8 cellular contexts compared by ENCODE assay signal in the genomic region with DNA sequence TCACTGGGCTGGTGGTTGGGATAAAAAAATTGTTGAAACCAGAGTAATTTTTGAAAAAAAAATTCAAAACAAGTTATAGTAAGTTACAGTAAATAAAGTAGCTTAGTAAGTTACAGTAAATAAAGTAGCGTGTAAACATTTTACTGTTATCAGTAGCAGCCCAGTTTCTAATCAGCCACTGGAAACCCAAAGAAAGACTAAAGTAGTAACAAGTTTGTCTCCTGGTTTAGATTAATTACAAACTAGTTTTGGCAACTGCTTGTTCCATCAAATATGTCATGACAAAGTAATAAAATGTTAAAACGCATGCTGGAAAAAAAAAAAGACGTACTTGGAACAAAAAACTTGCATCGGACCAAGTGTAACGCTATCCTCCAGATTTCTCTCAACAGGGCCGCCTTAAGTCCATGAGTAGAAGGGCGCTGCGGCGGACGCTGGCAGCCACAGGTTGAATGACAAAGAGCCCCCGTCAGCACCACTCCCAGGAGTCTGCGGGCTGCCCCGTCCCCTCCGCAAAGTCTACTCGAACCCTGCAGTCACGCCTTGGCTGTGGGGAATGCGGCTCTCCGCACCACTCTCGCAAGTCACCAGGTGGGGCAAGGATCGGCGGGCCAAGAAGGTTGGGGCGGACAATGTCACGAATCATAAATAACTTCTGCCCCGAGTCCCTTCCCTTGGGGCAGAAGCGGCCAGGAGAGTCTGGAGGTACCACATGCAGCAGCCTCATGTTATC. TPM values are rescaled to one million over a fixed set of nuclear protein-coding genes. Genes with fewer than 3 reads are reported as not detected.
DNase-seq lines count a peak whose midpoint lies in the region; ATAC-seq and TF ChIP-seq lines count a peak whose summit lies in the region.

No MANE protein-coding gene starts in this region.

- H3K36me3 ChIP-seq in colonic mucosa (no peaks in the 10 kb centered on the region), left lung (no peaks in the 10 kb centered on the region)

- H3K4me3 ChIP-seq in colonic mucosa (peak overlapping the region; percentile 66), left lung (peak overlapping the region; percentile 66 to 69)

- DNase-seq in NK-92 treated with Interleukin-12 subunit alpha and Interleukin-12 subunit beta, amount 100 ng/mL, for 24 hours (lab: John Stamatoyannopoulos, UW) = peak; percentile 60
- DNase-seq in NK-92 (lab: John Stamatoyannopoulos, UW; ENCODE audit: unreplicated experiment) (no peak), NCI-H2171 treated with DMSO at 0.1 percent for 48 hours (lab: John Stamatoyannopoulos, UW) (peak; percentile 73), colonic mucosa (peak; percentile 56), left lung (peak; percentile 54 to 74)
- peak; percentile 29 to 49 for DNase-seq in activated CD4-positive, alpha-beta T cell treated with anti-CD3 and anti-CD28 coated beads for 24 hours (ENCODE audit: low read depth in 2 of 2)
- DNase-seq in stimulated activated CD4-positive, alpha-beta T cell treated with anti-CD3 and anti-CD28 coated beads, Interleukin-4, amount 100 ng/mL, for 48 hours (ENCODE audit: low read depth in 2 of 2) = peak; percentile 39 to 61

- no peaks in the 10 kb centered on the region for H3K9me3 ChIP-seq in colonic mucosa
- H3K9me3 ChIP-seq in left lung = no peaks in the 10 kb centered on the region

- TF ChIP-seq CTCF in colonic mucosa (IDR thresholded peaks at IDR 0.05) (no peak), left lung (IDR thresholded peaks at IDR 0.05) (no peak)

- peak overlapping the region; percentile 78 for H3K27ac ChIP-seq in colonic mucosa
- peak overlapping the region; percentile 86 for H3K27ac ChIP-seq in left lung

- ATAC-seq in HG02970 (IDR thresholded peaks at IDR 0.05; ENCODE audit: low FRiP score, unreplicated experiment) (peak; percentile 5), left lung (peak; percentile 12)

- H3K4me1 ChIP-seq in colonic mucosa = no peaks in the 10 kb centered on the region
- H3K4me1 ChIP-seq in left lung = peaks cover 6 to 23% of the 10 kb centered on the region in 2 donors

- peak overlapping the region; percentile 83 to 89 for H3K9ac ChIP-seq in colonic mucosa (ENCODE audit: low read depth in 2 of 2, low read length in 2 of 2)

- intact Hi-C loops in colonic mucosa (cut with DNase I) (loop anchor here (5.0 to 10.0 kb wide), 3 partner anchors 50 to 90 kb away; no protein-coding TSS in a partner anchor), left lung (cut with DNase I) (no loop called here)

- H3K27me3 ChIP-seq in colonic mucosa (no peaks in the 10 kb centered on the region), left lung (peaks cover 0 to 28% of the 10 kb centered on the region in 2 donors)

RNA-seq across cellular contexts. Expression of gene SLC16A1, which starts 0.9 kb away (rescaled TPM):
- 10 to 100 TPM; 71.8 to 92.4 TPM for total RNA-seq in colonic mucosa
- total RNA-seq in left lung = 10 to 100 TPM; 14.5 to 14.7 TPM

Comparison
In these comparisons a context has a peak if more than half of its experiments do, and no peak if none do; other contexts are left out.
1. RNA of gene SLC16A1, which starts 0.9 kb away (total RNA-seq): 71.8 to 92.4 TPM in colonic mucosa; 14.5 to 14.7 TPM in left lung; every median in the first group is over 4 times any median in the second.